Comparison of ENCODE assay signal across 23 cellular contexts in genomic region chr4:108094923-108095482, GRCh38.
DNase-seq lines count a peak whose midpoint lies in the region; ATAC-seq and TF ChIP-seq lines count a peak whose summit lies in the region.
"Had no signal": no experiment of that assay in that cellular context is flagged by ENCODE, and none has a peak within 500 bp of the region (broad histone marks: within the 10 kb centered on the region; RNA-seq: fewer than 3 reads in every experiment).

No MANE protein-coding gene starts in this region.

- no peaks in the 10 kb centered on the region for H3K9me3 Mint-ChIP-seq in activated naive CD4-positive, alpha-beta T cell treated with anti-CD3 and anti-CD28 coated beads for 36 hours
- H3K9me3 Mint-ChIP-seq in activated naive CD4-positive, alpha-beta T cell treated with anti-CD3 and anti-CD28 coated beads, Interleukin-2, amount 50 U/mL, for 72 hours = no peaks in the 10 kb centered on the region
- no peaks in the 10 kb centered on the region for H3K9me3 Mint-ChIP-seq in stimulated activated memory B cell treated with anti-CD40 and anti-IgM and Interleukin-4, amounts not matched to agents 10 μg/mL and 1 μg/mL and 100 μg/mL, for 72 hours
- H3K9me3 Mint-ChIP-seq: central memory CD8-positive, alpha-beta T cell; naive B cell had no signal

- intact Hi-C loops in activated naive CD4-positive, alpha-beta T cell treated with anti-CD3 and anti-CD28 coated beads for 36 hours (cut with micrococcal nuclease) = loop anchor here (1.0 to 10.0 kb wide), 4 partner anchors 42 to 1550 kb away; partner anchors contain the start of gene MCUB
- intact Hi-C loops in prostate gland (cut with DNase I) = no loop called here

- H3K9me3 ChIP-seq in prostate gland = no peaks in the 10 kb centered on the region
- H3K9me3 ChIP-seq: ascending aorta, Caco-2, esophagus muscularis mucosa, gastroesophageal sphincter had no signal

- WGBS in prostate gland = 70% methylated on average over 5 of the region's 5 CpGs

- no peak for TF ChIP-seq POLR2A in prostate gland (IDR thresholded peaks at IDR 0.05)

- no peak overlapping the region for H3K27ac ChIP-seq in prostate gland
- H3K27ac ChIP-seq: ascending aorta, esophagus muscularis mucosa, gastroesophageal sphincter, KMS-11, parathyroid adenoma, SK-N-MC had no signal

- ATAC-seq in activated naive CD4-positive, alpha-beta T cell treated with anti-CD3 and anti-CD28 coated beads, Interleukin-2, amount 50 U/mL, for 72 hours = peak; percentile 53 to 59
- ATAC-seq in stimulated activated naive CD8-positive, alpha-beta T cell treated with anti-CD3 and anti-CD28 coated beads, Interleukin-15, Interleukin-2, amounts not matched to agents 100 U/mL and 50 U/mL, for 24 hours = peak; percentile 29
- ATAC-seq in stimulated activated memory B cell treated with anti-CD40 and anti-IgM and Interleukin-4, amounts not matched to agents 10 μg/mL and 1 μg/mL and 100 μg/mL, for 72 hours = no peak
- ATAC-seq: gastroesophageal sphincter had no signal

- no peak for TF ChIP-seq CTCF in prostate gland (IDR thresholded peaks at IDR 0.05)

- CTCF ChIA-PET in activated naive CD4-positive, alpha-beta T cell treated with anti-CD3 and anti-CD28 coated beads for 36 hours (lab: Charles Lee) = interaction anchor here (0.9 to 2.3 kb wide), 7 partner anchors 14 to 76 kb away, joined by 3 to 6 read pairs (median 4); no protein-coding TSS in a partner anchor

- no peaks in the 10 kb centered on the region for H3K27me3 ChIP-seq in prostate gland (replicated peaks; ENCODE audit: insufficient read depth)
- H3K27me3 ChIP-seq: ascending aorta, esophagus muscularis mucosa, gastroesophageal sphincter had no signal

- no peaks in the 10 kb centered on the region for H3K27me3 Mint-ChIP-seq in activated naive CD4-positive, alpha-beta T cell treated with anti-CD3 and anti-CD28 coated beads for 36 hours (ENCODE audit: low read depth)
- peaks cover 35% of the 10 kb centered on the region for H3K27me3 Mint-ChIP-seq in stimulated activated memory B cell treated with anti-CD40 and anti-IgM and Interleukin-4, amounts not matched to agents 10 μg/mL and 1 μg/mL and 100 μg/mL, for 72 hours

- DNase-seq in activated naive CD4-positive, alpha-beta T cell treated with anti-CD3 and anti-CD28 coated beads for 36 hours = no peak
- DNase-seq in activated naive CD4-positive, alpha-beta T cell treated with Interleukin-2 at 50 U/mL for 16 hours = no peak
- DNase-seq in NCI-H1436 (lab: John Stamatoyannopoulos, UW) (peak; percentile 21), retina (no peak), prostate gland (ENCODE audit: low spot score) (no peak)
- no peak for DNase-seq in activated naive CD4-positive, alpha-beta T cell treated with anti-CD3 and anti-CD28 coated beads, Interleukin-2, amount 50 U/mL, for 72 hours (ENCODE audit: low spot score in 2 of 2)
- DNase-seq in stimulated activated naive CD8-positive, alpha-beta T cell treated with anti-CD3 and anti-CD28 coated beads, Interleukin-15, Interleukin-2, amounts not matched to agents 100 U/mL and 50 U/mL, for 24 hours = no peak
- DNase-seq: Caco-2; EL; mammary epithelial cell; naive B cell; NCI-H1092; NCI-H82; stimulated activated CD4-positive, alpha-beta T cell treated with anti-CD3 and anti-CD28 coated beads, Interleukin-1b, Interleukin-23, amount 100 ng/mL, for 48 hours; stimulated activated naive CD4-positive, alpha-beta T cell treated with Interleukin-2 at 50 U/mL for 16 hours had no signal

- H3K4me1 Mint-ChIP-seq in activated naive CD4-positive, alpha-beta T cell treated with anti-CD3 and anti-CD28 coated beads for 36 hours (ENCODE audit: low read depth) = peaks cover 86% of the 10 kb centered on the region
- no peaks in the 10 kb centered on the region for H3K4me1 Mint-ChIP-seq in stimulated activated memory B cell treated with anti-CD40 and anti-IgM and Interleukin-4, amounts not matched to agents 10 μg/mL and 1 μg/mL and 100 μg/mL, for 72 hours

- H3K36me3 Mint-ChIP-seq in activated naive CD4-positive, alpha-beta T cell treated with anti-CD3 and anti-CD28 coated beads for 36 hours (ENCODE audit: low read depth) = peaks cover 52% of the 10 kb centered on the region
- H3K36me3 Mint-ChIP-seq in activated naive CD4-positive, alpha-beta T cell treated with anti-CD3 and anti-CD28 coated beads, Interleukin-2, amount 50 U/mL, for 72 hours = peaks cover 8 to 48% of the 10 kb centered on the region in 2 donors
- H3K36me3 Mint-ChIP-seq in stimulated activated memory B cell treated with anti-CD40 and anti-IgM and Interleukin-4, amounts not matched to agents 10 μg/mL and 1 μg/mL and 100 μg/mL, for 72 hours = no peaks in the 10 kb centered on the region
- H3K36me3 Mint-ChIP-seq: naive B cell had no signal

- no peak overlapping the region for H3K4me3 ChIP-seq in prostate gland
- H3K4me3 ChIP-seq: ascending aorta, esophagus muscularis mucosa, gastroesophageal sphincter, SK-N-MC had no signal

- H3K4me3 Mint-ChIP-seq in activated naive CD4-positive, alpha-beta T cell treated with anti-CD3 and anti-CD28 coated beads for 36 hours = peak overlapping the region; percentile 11
- no peak overlapping the region for H3K4me3 Mint-ChIP-seq in stimulated activated memory B cell treated with anti-CD40 and anti-IgM and Interleukin-4, amounts not matched to agents 10 μg/mL and 1 μg/mL and 100 μg/mL, for 72 hours
- H3K4me3 Mint-ChIP-seq: central memory CD8-positive, alpha-beta T cell; naive B cell had no signal

- no peaks in the 10 kb centered on the region for H3K4me1 ChIP-seq in prostate gland (replicated peaks)
- H3K4me1 ChIP-seq: ascending aorta, Caco-2, esophagus muscularis mucosa, gastroesophageal sphincter, parathyroid adenoma had no signal

- peak overlapping the region; percentile 96 for H3K27ac Mint-ChIP-seq in activated naive CD4-positive, alpha-beta T cell treated with anti-CD3 and anti-CD28 coated beads for 36 hours
- peak overlapping the region; percentile 67 to 81 for H3K27ac Mint-ChIP-seq in activated naive CD4-positive, alpha-beta T cell treated with anti-CD3 and anti-CD28 coated beads, Interleukin-2, amount 50 U/mL, for 72 hours
- H3K27ac Mint-ChIP-seq in stimulated activated memory B cell treated with anti-CD40 and anti-IgM and Interleukin-4, amounts not matched to agents 10 μg/mL and 1 μg/mL and 100 μg/mL, for 72 hours = no peak overlapping the region

- H3K36me3 ChIP-seq in prostate gland = no peaks in the 10 kb centered on the region
- H3K36me3 ChIP-seq: ascending aorta, esophagus muscularis mucosa, gastroesophageal sphincter had no signal
